In the genomic region with DNA sequence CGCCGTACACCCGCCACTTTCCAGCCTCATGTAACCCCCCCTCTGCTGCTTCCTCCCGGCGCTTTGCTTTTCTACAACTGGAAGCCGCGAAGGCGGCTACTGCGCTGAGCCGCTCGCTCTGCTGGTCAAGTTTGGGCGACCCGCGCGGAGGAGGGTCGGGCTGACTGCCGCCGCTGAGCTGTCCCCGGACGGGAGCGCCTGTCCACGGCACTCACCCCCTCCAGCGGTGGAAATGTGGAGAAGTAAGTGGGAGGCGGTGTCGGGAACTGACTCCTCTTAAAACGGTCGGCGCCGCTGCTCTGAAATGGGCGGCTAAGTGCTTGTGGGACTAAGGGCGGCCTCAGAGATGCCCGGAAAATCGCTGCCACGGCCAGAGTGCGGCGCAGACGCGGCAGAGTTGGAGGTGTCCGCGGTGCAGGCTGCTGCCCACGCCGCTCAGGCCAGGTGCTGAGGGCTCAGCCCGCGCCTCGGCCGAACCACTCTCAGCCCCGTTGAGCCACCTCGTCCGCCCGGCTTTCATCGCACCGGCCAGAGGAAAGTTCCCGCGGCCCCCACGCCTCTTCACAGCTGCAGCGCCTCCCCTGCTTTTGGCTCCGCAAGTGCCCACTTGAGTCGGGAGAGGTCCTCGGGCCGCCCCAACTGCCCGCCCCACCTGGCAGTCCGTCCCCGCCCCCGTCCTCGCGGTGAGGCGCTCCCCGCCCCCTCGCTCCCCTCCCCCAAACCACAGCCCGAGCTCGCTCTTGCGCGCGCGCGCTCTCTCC, we compare ENCODE assay signal across 8 cellular contexts. TPM values are rescaled to one million over a fixed set of nuclear protein-coding genes. Genes with fewer than 3 reads are reported as not detected.
DNase-seq lines count a peak whose midpoint lies in the region; ATAC-seq and TF ChIP-seq lines count a peak whose summit lies in the region.

No MANE protein-coding gene starts in this region.

- H3K4me1 ChIP-seq in A673 (ENCODE audit: insufficient read depth, low read length, poor library complexity, severe bottlenecking) = peaks cover 16% of the 10 kb centered on the region
- H3K4me1 ChIP-seq in body of pancreas = peaks cover 31% of the 10 kb centered on the region
- H3K4me1 ChIP-seq in iPS-18a (ENCODE audit: control insufficient read depth, low read depth, low read length) = peaks cover 5% of the 10 kb centered on the region
- peaks cover 0 to 29% (median 8%) of the 10 kb centered on the region in 4 donors for H3K4me1 ChIP-seq in sigmoid colon

- TF ChIP-seq EP300 in sigmoid colon (IDR thresholded peaks at IDR 0.05) = no peak

- peak overlapping the region; percentile 44 for H3K4me3 ChIP-seq in A673 (ENCODE audit: low read depth, low read length, poor library complexity, severe bottlenecking)
- H3K4me3 ChIP-seq in body of pancreas = peak overlapping the region; percentile 5 to 64
- H3K4me3 ChIP-seq in iPS-18a (ENCODE audit: low read length) = peak overlapping the region; percentile 79
- peak overlapping the region; percentile 67 to 84 (median 74) for H3K4me3 ChIP-seq in sigmoid colon

- intact Hi-C loops in A673 (cut with micrococcal nuclease; ENCODE audit: unreplicated experiment) (no loop called here), body of pancreas (cut with DNase I) (no loop called here), sigmoid colon (cut with DNase I) (loop anchor here (2.0 kb wide), 1 partner anchor 845 kb away; no protein-coding TSS in a partner anchor)

- peaks cover 47% of the 10 kb centered on the region for H3K27me3 ChIP-seq in A673 (replicated peaks; ENCODE audit: insufficient read depth, low read depth, low read length, poor library complexity)
- no peaks in the 10 kb centered on the region for H3K27me3 ChIP-seq in body of pancreas
- H3K27me3 ChIP-seq in iPS-18a (ENCODE audit: control insufficient read depth, insufficient read depth, low read length) = peaks cover 40% of the 10 kb centered on the region
- peaks cover 0 to 5% (median 0%) of the 10 kb centered on the region in 3 donors for H3K27me3 ChIP-seq in sigmoid colon

- TF ChIP-seq POLR2A in body of pancreas (IDR thresholded peaks at IDR 0.05) (no peak), sigmoid colon (IDR thresholded peaks at IDR 0.05) (no peak)

- WGBS in body of pancreas, 2 donors = 0% methylated on average over 12 to 73 of the region's 76 CpGs
- WGBS in sigmoid colon, 2 donors = 1 to 2% methylated on average over 76 of the region's 76 CpGs

- DNase-seq in A673 (ENCODE audit: low spot score) = peak; percentile 33
- peak; percentile 35 for DNase-seq in GM10248 (ENCODE audit: extremely low spot score)
- DNase-seq in NCI-H510A treated with DMSO at 0.1 percent for 48 hours (lab: John Stamatoyannopoulos, UW) = peak; percentile 13
- peak; percentile 46 to 65 (median 51) for DNase-seq in body of pancreas
- peak; percentile 84 for DNase-seq in sigmoid colon
- no peak for DNase-seq in NCI-H1694 (lab: John Stamatoyannopoulos, UW)

- H3K9ac ChIP-seq in iPS-18a (ENCODE audit: low read length) = peak overlapping the region; percentile 62

- TF ChIP-seq CTCF in A673 (conservative IDR thresholded peaks at IDR 0.05; ENCODE audit: low read depth, low read length) = no peak
- no peak for TF ChIP-seq CTCF in GM10248 (IDR thresholded peaks at IDR 0.05; ENCODE audit: control extremely low read depth, extremely low read depth, low read depth, missing control alignments)
- peak in 3 of 7 experiments; percentile 13 to 23 (median 18) for TF ChIP-seq CTCF in body of pancreas (IDR thresholded peaks at IDR 0.05)
- TF ChIP-seq CTCF in sigmoid colon (IDR thresholded peaks at IDR 0.05) = peak in 2 of 4 experiments; percentile 12 to 34

- H3K36me3 ChIP-seq in A673 (ENCODE audit: insufficient read depth, low read length, poor library complexity, severe bottlenecking) (no peaks in the 10 kb centered on the region), body of pancreas (replicated peaks in 1 of 2; ENCODE audit: insufficient read depth in 1 of 2, low read depth in 2 of 2) (no peaks in the 10 kb centered on the region), iPS-18a (ENCODE audit: control insufficient read depth, low read depth, low read length) (no peaks in the 10 kb centered on the region), sigmoid colon (no peaks in the 10 kb centered on the region)

- no TSS peak for BruUV-seq in A673 (replicated peaks; lab: Mats Ljungman, UMichigan)

- no peak overlapping the region for H3K27ac ChIP-seq in A673 (ENCODE audit: low read depth, low read length, poor library complexity, severe bottlenecking)
- H3K27ac ChIP-seq in body of pancreas = peak overlapping the region in 3 of 4 donors; percentile 8 to 51 (median 39)
- no peak overlapping the region for H3K27ac ChIP-seq in iPS-18a (ENCODE audit: low read length)
- peak overlapping the region; percentile 79 to 93 (median 90) for H3K27ac ChIP-seq in sigmoid colon

- ATAC-seq in HG02870 (IDR thresholded peaks at IDR 0.05; ENCODE audit: unreplicated experiment) = peak; percentile 6
- ATAC-seq in body of pancreas = peak; percentile 62

- CTCF ChIA-PET in A673 (lab: Charles Lee) = no interaction called here
- CTCF ChIA-PET in GM10248 (lab: Yijun Ruan, JAX) = no interaction called here

- H3K9me3 ChIP-seq in A673 (ENCODE audit: low read depth, low read length, poor library complexity, severe bottlenecking) (no peaks in the 10 kb centered on the region), body of pancreas (no peaks in the 10 kb centered on the region), iPS-18a (ENCODE audit: control insufficient read depth, low read depth, low read length) (no peaks in the 10 kb centered on the region), sigmoid colon (no peaks in the 10 kb centered on the region)

- POLR2A ChIA-PET in A673 (lab: Charles Lee; ENCODE audit: low non-redundant PET) (no interaction called here), GM10248 (lab: Yijun Ruan, JAX) (no interaction called here)

RNA-seq across cellular contexts. Expression of a gene that starts 0.4 kb away (rescaled TPM):
- total RNA-seq in A673 (2021) (not detected in 2 replicates), body of pancreas (1 to 10 TPM in 1 of 2 donors, under 1 TPM in 1; 0.52 to 2.0 TPM), sigmoid colon (10 to 100 TPM; 39.3 to 53.5 (median 47.6) TPM)
- under 1 TPM in 1 of 3 donors, not detected in 2; 0.58 TPM for polyA plus RNA-seq in sigmoid colon

Comparison
In these comparisons a context has a peak if more than half of its experiments do, and no peak if none do; other contexts are left out.
1. H3K27ac ChIP-seq: peak in body of pancreas (3 of 4) and sigmoid colon (4 of 4); none in A673 (single experiment) and iPS-18a (single experiment).
2. RNA of a gene that starts 0.4 kb away (total RNA-seq): 39.3 to 53.5 TPM in sigmoid colon; 0.52 to 2.0 TPM in body of pancreas and not detected in A673; every median in the first group is over 10 times any median in the second.
3. Peak in every context shown above with its lines, with median percentiles within 50 percentile points of each other: H3K4me3 ChIP-seq.